ENCODE assay signal across 8 cellular contexts in genomic region chr4:140851032-140851636, GRCh38.
A peak's percentile ranks its signal among the peaks of the same experiment; 100 is the strongest.
DNase-seq lines count a peak whose midpoint lies in the region; ATAC-seq, FAIRE-seq and TF ChIP-seq lines count a peak whose summit lies in the region.

No MANE protein-coding gene starts in this region.

- ATAC-seq in HG02885 (IDR thresholded peaks at IDR 0.05; ENCODE audit: poor library complexity, unreplicated experiment) (peak; percentile 90), activated B cell treated with CpG ODN at 0.5 μM for 24 hours (ENCODE audit: low read depth) (peak; percentile 88), Right ventricle myocardium superior (ENCODE audit: poor library complexity) (peak; percentile 71), psoas muscle (peak in 3 of 4 donors; percentile 54 to 76 (median 63)), HG02970 (IDR thresholded peaks at IDR 0.05; ENCODE audit: low FRiP score, unreplicated experiment) (no peak)

- H3K9me3 Mint-ChIP-seq in activated B cell treated with CpG ODN at 0.5 μM for 24 hours = no peaks in the 10 kb centered on the region

- H3K36me3 ChIP-seq in psoas muscle (ENCODE audit: insufficient read depth in 1 of 2, low read depth in 1 of 2) = no peaks in the 10 kb centered on the region

- TF ChIP-seq POLR2A in GM12892 (IDR thresholded peaks at IDR 0.05; ENCODE audit: low read depth, low read length) = no peak

- peak; percentile 21 for FAIRE-seq in GM12892 (lab: Jason Lieb, UNC)

- H3K4me3 ChIP-seq in AG10803 (ENCODE audit: low read length) (no peak overlapping the region), psoas muscle (no peak overlapping the region)

- DNase-seq in AG10803 (ENCODE audit: low read depth) = peak; percentile 57
- peak; percentile 24 for DNase-seq in GM12892 (ENCODE audit: insufficient read length)
- peak; percentile 46 for DNase-seq in NCI-H2029 (lab: John Stamatoyannopoulos, UW)
- no peak for DNase-seq in activated B cell treated with CpG ODN at 0.5 μM for 24 hours
- no peak for DNase-seq in Right ventricle myocardium superior
- DNase-seq in psoas muscle = no peak

- no peaks in the 10 kb centered on the region for H3K27me3 Mint-ChIP-seq in activated B cell treated with CpG ODN at 0.5 μM for 24 hours

- H3K4me1 Mint-ChIP-seq in activated B cell treated with CpG ODN at 0.5 μM for 24 hours = peaks cover 24% of the 10 kb centered on the region

- H3K27me3 ChIP-seq in psoas muscle (ENCODE audit: insufficient read depth in 3 of 3, low read length in 2 of 3) = no peaks in the 10 kb centered on the region

- no peak overlapping the region for H3K4me3 Mint-ChIP-seq in activated B cell treated with CpG ODN at 0.5 μM for 24 hours

- intact Hi-C loops in activated B cell treated with CpG ODN at 0.5 μM for 24 hours (cut with micrococcal nuclease) = loop anchor here (1.0 to 5.0 kb wide), 12 partner anchors 20 to 839 kb away; partner anchors contain the start of genes CLGN and ELMOD2
- intact Hi-C loops in Right ventricle myocardium superior (cut with DNase I) = loop anchor here (5.0 to 10.0 kb wide), 3 partner anchors 94 to 476 kb away; partner anchors contain the start of genes SCOC and TBC1D9
- intact Hi-C loops in psoas muscle (cut with DNase I) = loop anchor here in 1 of 2 donors (5.0 kb wide), 2 partner anchors 329 to 489 kb away; partner anchors contain the start of gene ELMOD2

- WGBS in psoas muscle, 3 donors = 1 to 2% (median 2%) methylated on average over 6 of the region's 6 CpGs

- no peak overlapping the region for H3K27ac ChIP-seq in psoas muscle

- no peaks in the 10 kb centered on the region for H3K9me3 ChIP-seq in psoas muscle

- POLR2A ChIA-PET in activated B cell treated with CpG ODN at 0.5 μM for 24 hours (lab: Charles Lee) = interaction anchor here (0.6 to 2.9 kb wide), 10 partner anchors 38 to 165 kb away, joined by 3 to 32 read pairs (median 6); partner anchors contain the start of gene TBC1D9

- peak overlapping the region; percentile 55 for H3K27ac Mint-ChIP-seq in activated B cell treated with CpG ODN at 0.5 μM for 24 hours

- peak; percentile 88 for TF ChIP-seq CTCF in AG10803 (conservative IDR thresholded peaks at IDR 0.05; ENCODE audit: low read length)
- no peak for TF ChIP-seq CTCF in activated B cell treated with CpG ODN at 0.5 μM for 24 hours (IDR thresholded peaks at IDR 0.05)
- peak; percentile 80 for TF ChIP-seq CTCF in psoas muscle (IDR thresholded peaks at IDR 0.05)

- CTCF ChIA-PET in activated B cell treated with CpG ODN at 0.5 μM for 24 hours (lab: Charles Lee) = interaction anchor here (0.5 to 2.9 kb wide), 30 partner anchors 9 to 837 kb away, joined by 3 to 27 read pairs (median 4); partner anchors contain the start of genes CLGN, ELMOD2 and TBC1D9

- H3K4me1 ChIP-seq in psoas muscle = no peaks in the 10 kb centered on the region

- H3K36me3 Mint-ChIP-seq in activated B cell treated with CpG ODN at 0.5 μM for 24 hours (ENCODE audit: low read depth) = no peaks in the 10 kb centered on the region

Comparison
In these comparisons a context has a peak if more than half of its experiments do, and no peak if none do; other contexts are left out.
1. DNase-seq: peak in AG10803 (single experiment), GM12892 (single experiment) and NCI-H2029 (single experiment); none in activated B cell treated with CpG ODN at 0.5 μM for 24 hours (single experiment), Right ventricle myocardium superior (single experiment) and psoas muscle (0 of 2).